Comparison of ENCODE assay signal across 31 cellular contexts in genomic region chr10:97901381-97901780, GRCh38. TPM values are rescaled to one million over a fixed set of nuclear protein-coding genes. Genes with fewer than 3 reads are reported as not detected.
DNase-seq lines count a peak whose midpoint lies in the region; ATAC-seq, FAIRE-seq and TF ChIP-seq lines count a peak whose summit lies in the region.
"Had no signal": no experiment of that assay in that cellular context is flagged by ENCODE, and none has a peak within 500 bp of the region (broad histone marks: within the 10 kb centered on the region; RNA-seq: fewer than 3 reads in every experiment).

No MANE protein-coding gene starts in this region.

- H3K27ac Mint-ChIP-seq in nephron progenitor cell, result peak overlapping the region; percentile 29
- peak overlapping the region; percentile 17 for H3K27ac Mint-ChIP-seq in stimulated activated effector memory CD8-positive, alpha-beta T cell treated with anti-CD3 and anti-CD28 coated beads, Interleukin-12 subunit alpha, Interleukin-12 subunit beta, amount 100 ng/mL, for 72 hours
- no peak overlapping the region for H3K27ac Mint-ChIP-seq in type B pancreatic cell
- H3K27ac Mint-ChIP-seq: CD4-positive, alpha-beta memory T cell had no signal

- H3K9me3 ChIP-seq in kidney (ENCODE audit: control insufficient read depth in 1 of 2, low read length in 2 of 2), result no peaks in the 10 kb centered on the region
- H3K9me3 ChIP-seq: BE2C, BLaER1 had no signal

- TF ChIP-seq CTCF in kidney (IDR thresholded peaks at IDR 0.05; ENCODE audit: borderline replicate concordance, extremely low read depth, insufficient read depth) (no peak), nephron progenitor cell (IDR thresholded peaks at IDR 0.05) (no peak), type B pancreatic cell (conservative IDR thresholded peaks at IDR 0.05) (no peak)

- no peaks in the 10 kb centered on the region for H3K36me3 ChIP-seq in kidney (ENCODE audit: control insufficient read depth in 1 of 2, insufficient read depth in 2 of 2, low read length in 2 of 2)
- H3K36me3 ChIP-seq in H7 (replicated peaks; ENCODE audit: control insufficient read depth, insufficient read depth, low read length), result no peaks in the 10 kb centered on the region
- H3K36me3 ChIP-seq: BE2C, BLaER1 had no signal

- H3K9me3 Mint-ChIP-seq in nephron progenitor cell (no peaks in the 10 kb centered on the region), type B pancreatic cell (no peaks in the 10 kb centered on the region)
- no peaks in the 10 kb centered on the region for H3K9me3 Mint-ChIP-seq in stimulated activated effector memory CD8-positive, alpha-beta T cell treated with anti-CD3 and anti-CD28 coated beads, Interleukin-12 subunit alpha, Interleukin-12 subunit beta, amount 100 ng/mL, for 72 hours
- H3K9me3 Mint-ChIP-seq: CD4-positive, alpha-beta memory T cell; CD4-positive, CD25-positive, alpha-beta regulatory T cell; CD8-positive, alpha-beta memory T cell had no signal

- H3K4me3 Mint-ChIP-seq in nephron progenitor cell, result no peak overlapping the region
- no peak overlapping the region for H3K4me3 Mint-ChIP-seq in stimulated activated effector memory CD8-positive, alpha-beta T cell treated with anti-CD3 and anti-CD28 coated beads, Interleukin-12 subunit alpha, Interleukin-12 subunit beta, amount 100 ng/mL, for 72 hours
- no peak overlapping the region for H3K4me3 Mint-ChIP-seq in type B pancreatic cell
- H3K4me3 Mint-ChIP-seq: CD14-positive monocyte; CD4-positive, alpha-beta memory T cell; CD4-positive, CD25-positive, alpha-beta regulatory T cell; CD8-positive, alpha-beta memory T cell had no signal

- no peaks in the 10 kb centered on the region for H3K36me3 Mint-ChIP-seq in nephron progenitor cell (ENCODE audit: low read depth)
- H3K36me3 Mint-ChIP-seq in stimulated activated effector memory CD8-positive, alpha-beta T cell treated with anti-CD3 and anti-CD28 coated beads, Interleukin-12 subunit alpha, Interleukin-12 subunit beta, amount 100 ng/mL, for 72 hours, result no peaks in the 10 kb centered on the region
- H3K36me3 Mint-ChIP-seq in type B pancreatic cell, result no peaks in the 10 kb centered on the region
- H3K36me3 Mint-ChIP-seq: CD14-positive monocyte; CD4-positive, alpha-beta memory T cell; CD4-positive, CD25-positive, alpha-beta regulatory T cell; CD8-positive, alpha-beta memory T cell had no signal

- H3K9ac ChIP-seq in kidney (ENCODE audit: low read length in 2 of 2), result no peak overlapping the region
- H3K9ac ChIP-seq: BLaER1 had no signal

- no peaks in the 10 kb centered on the region for H3K4me1 ChIP-seq in kidney (ENCODE audit: control insufficient read depth in 1 of 2, insufficient read depth in 1 of 2, low read depth in 1 of 2, low read length in 2 of 2)
- H3K4me1 ChIP-seq: BE2C had no signal

- H3K27ac ChIP-seq in kidney (ENCODE audit: low read depth in 2 of 2, low read length in 2 of 2), result no peak overlapping the region
- H3K27ac ChIP-seq: BLaER1 had no signal

- H3K4me3 ChIP-seq in kidney (ENCODE audit: low read length in 2 of 2) (no peak overlapping the region), H7 (ENCODE audit: insufficient read depth, low read depth, low read length) (no peak overlapping the region)
- H3K4me3 ChIP-seq: BLaER1, GM12878 had no signal

- no peak for ATAC-seq in Right ventricle myocardium superior (ENCODE audit: poor library complexity)
- ATAC-seq in stimulated activated effector memory CD8-positive, alpha-beta T cell treated with anti-CD3 and anti-CD28 coated beads, Interleukin-12 subunit alpha, Interleukin-12 subunit beta, amount 100 ng/mL, for 72 hours, result no peak
- ATAC-seq: GM12878 had no signal

- no peak for FAIRE-seq in kidney (lab: Jason Lieb, UNC)
- FAIRE-seq: A204.1, GM12878, GM12892, GM18507 had no signal

- no peaks in the 10 kb centered on the region for H3K27me3 ChIP-seq in H7 (ENCODE audit: control insufficient read depth, insufficient read depth, low read length)
- H3K27me3 ChIP-seq: BE2C had no signal

- intact Hi-C loops in Right ventricle myocardium superior (cut with DNase I), result no loop called here
- intact Hi-C loops in cardiac septum (cut with DNase I), result no loop called here
- intact Hi-C loops in kidney (cut with DNase I), result no loop called here

- DNase-seq in Right ventricle myocardium superior (peak; percentile 10), cardiac septum (ENCODE audit: low spot score) (no peak), kidney (peak; percentile 59), nephron progenitor cell (no peak), type B pancreatic cell (ENCODE audit: extremely low spot score, unreplicated experiment) (no peak), NCI-H345 treated with DMSO at 0.1 percent for 48 hours (lab: John Stamatoyannopoulos, UW; ENCODE audit: unreplicated experiment) (no peak), H7 (no peak)
- no peak for DNase-seq in stimulated activated effector memory CD8-positive, alpha-beta T cell treated with anti-CD3 and anti-CD28 coated beads, Interleukin-12 subunit alpha, Interleukin-12 subunit beta, amount 100 ng/mL, for 72 hours (ENCODE audit: low spot score in 2 of 2)
- DNase-seq: 8988T; ACHN; BE2C; C1 segment of cervical spinal cord; CD4-positive, alpha-beta memory T cell; CD4-positive, CD25-positive, alpha-beta regulatory T cell; CD8-positive, alpha-beta memory T cell; COR-L47; DMS 273 treated with DMSO at 0.1 percent for 48 hours; DMS153; DMS53; DMS79; DND-41; EL; GDM1 had no signal

- H3K27me3 Mint-ChIP-seq in nephron progenitor cell (ENCODE audit: low read depth, poor library complexity) (peaks cover 7% of the 10 kb centered on the region), type B pancreatic cell (peaks cover 21% of the 10 kb centered on the region)

- peaks cover 18% of the 10 kb centered on the region for H3K4me1 Mint-ChIP-seq in nephron progenitor cell
- H3K4me1 Mint-ChIP-seq in stimulated activated effector memory CD8-positive, alpha-beta T cell treated with anti-CD3 and anti-CD28 coated beads, Interleukin-12 subunit alpha, Interleukin-12 subunit beta, amount 100 ng/mL, for 72 hours, result peaks cover 7% of the 10 kb centered on the region
- no peaks in the 10 kb centered on the region for H3K4me1 Mint-ChIP-seq in type B pancreatic cell (ENCODE audit: unreplicated experiment)
- H3K4me1 Mint-ChIP-seq: CD14-positive monocyte; CD4-positive, alpha-beta memory T cell; CD4-positive, CD25-positive, alpha-beta regulatory T cell; CD8-positive, alpha-beta memory T cell had no signal

RNA-seq across cellular contexts. Expression of gene GOLGA7B, which starts 51.7 kb away (rescaled TPM):
- total RNA-seq in Right ventricle myocardium superior (0.11 TPM), cardiac septum (0.54 TPM), kidney (0.50 TPM), type B pancreatic cell (ENCODE audit: low replicate concordance) (0.41 and 0.52 TPM in 2 replicates)
- polyA plus RNA-seq in kidney (ENCODE audit: insufficient read depth, low read depth, low replicate concordance), result not detected
- total RNA-seq in H7 (2014; rRNA removed; shearing (Covaris generic)), result 0.04 TPM in 1 of 2 replicates, not detected in the other
- total RNA-seq: G401, GM12878 had no signal
- polyA plus RNA-seq: AG04450, CD14-positive monocyte had no signal

Comparison
In these comparisons a context has a peak if more than half of its experiments do, and no peak if none do; other contexts are left out.
1. DNase-seq: peak in Right ventricle myocardium superior (single experiment) and kidney (single experiment); none in cardiac septum (single experiment), nephron progenitor cell (single experiment), stimulated activated effector memory CD8-positive, alpha-beta T cell treated with anti-CD3 and anti-CD28 coated beads, Interleukin-12 subunit alpha, Interleukin-12 subunit beta, amount 100 ng/mL, for 72 hours (0 of 2), type B pancreatic cell (single experiment), NCI-H345 treated with DMSO at 0.1 percent for 48 hours (single experiment) and H7 (single experiment).